Comparison of ENCODE assay signal across 1 cellular context in genomic region chr16:2243781-2244180, GRCh38.
TF ChIP-seq lines count a peak whose summit lies in the region.

No MANE protein-coding gene starts in this region.

TF ChIP-seq in SK-N-SH, 30 proteins besides CTCF, POLR2A, EP300 and RAD21 (continued from another document):
- TF ChIP-seq PBX3 (IDR thresholded peaks at IDR 0.05) (no peak), POLR2AphosphoS5 (IDR thresholded peaks at IDR 0.05; ENCODE audit: low read depth, low read length) (no peak), USF2 (IDR thresholded peaks at IDR 0.05; ENCODE audit: borderline replicate concordance, low read depth, low read length) (no peak), TAF1 (IDR thresholded peaks at IDR 0.05; ENCODE audit: borderline replicate concordance, low read depth, low read length) (no peak), USF1 (IDR thresholded peaks at IDR 0.05; ENCODE audit: borderline replicate concordance, low read depth) (no peak), FOXM1 (IDR thresholded peaks at IDR 0.05; ENCODE audit: low read depth) (no peak), MXI1 (IDR thresholded peaks at IDR 0.05; ENCODE audit: low read depth, low read length) (no peak), JUND (IDR thresholded peaks at IDR 0.05) (no peak)
